1 cellular context compared by ENCODE assay signal in genomic region chr4:3232871-3233271, GRCh38.
TF ChIP-seq lines count a peak whose summit lies in the region.

No MANE protein-coding gene starts in this region.

TF ChIP-seq in K562, 482 proteins besides CTCF, POLR2A, EP300 and RAD21:
- TF ChIP-seq SMARCB1 (IDR thresholded peaks at IDR 0.05; ENCODE audit: insufficient read length, low read depth) (no peak), RBM22 (IDR thresholded peaks at IDR 0.05; ENCODE audit: low read depth, low read length, poor library complexity, severe bottlenecking) (peak; percentile 29), ELK1 (CRISPR knock-in tag; IDR thresholded peaks at IDR 0.05) (no peak)
- TF ChIP-seq, protein P1, sequence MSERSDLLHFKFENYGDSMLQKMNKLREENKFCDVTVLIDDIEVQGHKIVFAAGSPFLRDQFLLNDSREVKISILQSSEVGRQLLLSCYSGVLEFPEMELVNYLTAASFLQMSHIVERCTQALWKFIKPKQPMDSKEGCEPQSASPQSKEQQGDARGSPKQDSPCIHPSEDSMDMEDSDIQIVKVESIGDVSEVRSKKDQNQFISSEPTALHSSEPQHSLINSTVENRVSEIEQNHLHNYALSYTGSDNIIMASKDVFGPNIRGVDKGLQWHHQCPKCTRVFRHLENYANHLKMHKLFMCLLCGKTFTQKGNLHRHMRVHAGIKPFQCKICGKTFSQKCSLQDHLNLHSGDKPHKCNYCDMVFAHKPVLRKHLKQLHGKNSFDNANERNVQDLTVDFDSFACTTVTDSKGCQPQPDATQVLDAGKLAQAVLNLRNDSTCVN (CRISPR knock-in tag; IDR thresholded peaks at IDR 0.05): no peak
- TF ChIP-seq, protein P2, sequence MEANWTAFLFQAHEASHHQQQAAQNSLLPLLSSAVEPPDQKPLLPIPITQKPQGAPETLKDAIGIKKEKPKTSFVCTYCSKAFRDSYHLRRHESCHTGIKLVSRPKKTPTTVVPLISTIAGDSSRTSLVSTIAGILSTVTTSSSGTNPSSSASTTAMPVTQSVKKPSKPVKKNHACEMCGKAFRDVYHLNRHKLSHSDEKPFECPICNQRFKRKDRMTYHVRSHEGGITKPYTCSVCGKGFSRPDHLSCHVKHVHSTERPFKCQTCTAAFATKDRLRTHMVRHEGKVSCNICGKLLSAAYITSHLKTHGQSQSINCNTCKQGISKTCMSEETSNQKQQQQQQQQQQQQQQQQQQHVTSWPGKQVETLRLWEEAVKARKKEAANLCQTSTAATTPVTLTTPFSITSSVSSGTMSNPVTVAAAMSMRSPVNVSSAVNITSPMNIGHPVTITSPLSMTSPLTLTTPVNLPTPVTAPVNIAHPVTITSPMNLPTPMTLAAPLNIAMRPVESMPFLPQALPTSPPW (CRISPR knock-in tag; IDR thresholded peaks at IDR 0.05): no peak
